In genomic region chr2:74552914-74553811, GRCh38 we compare ENCODE assay signal across 8 cellular contexts. TPM values are rescaled to one million over a fixed set of nuclear protein-coding genes. Genes with fewer than 3 reads are reported as not detected.
A peak's percentile ranks its signal among the peaks of the same experiment; 100 is the strongest.
DNase-seq lines count a peak whose midpoint lies in the region; ATAC-seq and TF ChIP-seq lines count a peak whose summit lies in the region.

No MANE protein-coding gene starts in this region.

- H3K27ac Mint-ChIP-seq in CD8-positive, alpha-beta T cell = peak overlapping the region; percentile 83

- no peaks in the 10 kb centered on the region for H3K9me3 Mint-ChIP-seq in CD8-positive, alpha-beta T cell

- H3K36me3 ChIP-seq in CD8-positive, alpha-beta T cell (ENCODE audit: insufficient read depth, low read length) = no peaks in the 10 kb centered on the region
- H3K36me3 ChIP-seq in adrenal gland (replicated peaks in 1 of 2) (no peaks in the 10 kb centered on the region), right lobe of liver (no peaks in the 10 kb centered on the region), uterus (no peaks in the 10 kb centered on the region)

- peak overlapping the region; percentile 100 for H3K4me3 ChIP-seq in CD8-positive, alpha-beta T cell (ENCODE audit: low read depth, low read length)
- peak overlapping the region; percentile 73 for H3K4me3 ChIP-seq in HFF-Myc (replicated peaks; ENCODE audit: low read depth, low read length)
- peak overlapping the region in 1 of 4 donors; percentile 96 for H3K4me3 ChIP-seq in adrenal gland
- peak overlapping the region; percentile 59 to 78 (median 68) for H3K4me3 ChIP-seq in right lobe of liver
- peak overlapping the region; percentile 59 to 81 for H3K4me3 ChIP-seq in uterus

- peaks cover 14% of the 10 kb centered on the region for H3K4me1 Mint-ChIP-seq in CD8-positive, alpha-beta T cell (ENCODE audit: low read depth)

- TF ChIP-seq POLR2A in adrenal gland (IDR thresholded peaks at IDR 0.05) = no peak
- no peak for TF ChIP-seq POLR2A in right lobe of liver (IDR thresholded peaks at IDR 0.05)
- no peak for TF ChIP-seq POLR2A in uterus (IDR thresholded peaks at IDR 0.05)

- no peaks in the 10 kb centered on the region for H3K9me3 ChIP-seq in CD8-positive, alpha-beta T cell (ENCODE audit: low read length)
- H3K9me3 ChIP-seq in adrenal gland (replicated peaks in 1 of 3) = no peaks in the 10 kb centered on the region
- H3K9me3 ChIP-seq in right lobe of liver = no peaks in the 10 kb centered on the region
- H3K9me3 ChIP-seq in uterus = no peaks in the 10 kb centered on the region

- no peak for DNase-seq in CD8-positive, alpha-beta T cell
- DNase-seq in HFF-Myc (ENCODE audit: extremely low read depth, low read depth) (no peak), adrenal gland (peak; percentile 48 to 76 (median 66)), right lobe of liver (no peak), uterus (peak in 1 of 2 donors; percentile 36), cerebellum (ENCODE audit: low spot score) (no peak), OCI-M1 (lab: John Stamatoyannopoulos, UW) (no peak)

- H3K4me3 Mint-ChIP-seq in CD8-positive, alpha-beta T cell = peak overlapping the region; percentile 82

- CTCF ChIA-PET in CD8-positive, alpha-beta T cell (lab: Charles Lee) = no interaction called here

- POLR2A ChIA-PET in CD8-positive, alpha-beta T cell (lab: Charles Lee) = interaction anchor here (0.6 kb wide), 1 partner anchor 101 kb away, joined by 4 read pairs; the partner anchor contains the start of gene SEMA4F

- H3K27ac ChIP-seq in CD8-positive, alpha-beta T cell (ENCODE audit: low read depth, low read length) = no peak overlapping the region
- H3K27ac ChIP-seq in adrenal gland = peak overlapping the region in 3 of 5 donors; percentile 16 to 89 (median 64)
- H3K27ac ChIP-seq in right lobe of liver = no peak overlapping the region
- H3K27ac ChIP-seq in uterus = peak overlapping the region; percentile 84 to 88

- peaks cover 23% of the 10 kb centered on the region for H3K27me3 Mint-ChIP-seq in CD8-positive, alpha-beta T cell (ENCODE audit: low read depth)

- ATAC-seq in CD8-positive, alpha-beta T cell = no peak
- ATAC-seq in right lobe of liver = no peak
- ATAC-seq in HG03025 (IDR thresholded peaks at IDR 0.05; ENCODE audit: low FRiP score, unreplicated experiment) = no peak

- peaks cover 8% of the 10 kb centered on the region for H3K36me3 Mint-ChIP-seq in CD8-positive, alpha-beta T cell

- intact Hi-C loops in CD8-positive, alpha-beta T cell (cut with DNase I, micrococcal nuclease) = loop anchor here in 1 of 2 experiments (10.0 kb wide), 2 partner anchors 102 to 402 kb away; partner anchors contain the start of genes POLE4 and SEMA4F
- intact Hi-C loops in adrenal gland (cut with DNase I) (no loop called here), right lobe of liver (cut with DNase I) (no loop called here), uterus (cut with DNase I; ENCODE audit: low total_unique reads) (no loop called here)

- no peak for TF ChIP-seq CTCF in CD8-positive, alpha-beta T cell (IDR thresholded peaks at IDR 0.05)
- TF ChIP-seq CTCF in HFF-Myc (IDR thresholded peaks at IDR 0.05; ENCODE audit: low read depth, low read length, missing control alignments) (no peak), adrenal gland (IDR thresholded peaks at IDR 0.05) (peak in 1 of 6 experiments; percentile 13), right lobe of liver (IDR thresholded peaks at IDR 0.05) (no peak), uterus (IDR thresholded peaks at IDR 0.05) (no peak)

- H3K4me1 ChIP-seq in CD8-positive, alpha-beta T cell (ENCODE audit: insufficient read depth, low read length) = peaks cover 23% of the 10 kb centered on the region
- H3K4me1 ChIP-seq in adrenal gland (replicated peaks in 1 of 2) (peaks cover 5 to 39% of the 10 kb centered on the region in 2 donors), right lobe of liver (peaks cover 0 to 9% (median 3%) of the 10 kb centered on the region in 4 donors), uterus (peaks cover 0 to 12% of the 10 kb centered on the region in 2 donors)

- WGBS in adrenal gland, 4 donors = 38 to 49% (median 45%) methylated on average over 22 to 27 of the region's 27 CpGs
- WGBS in right lobe of liver (ENCODE audit: insufficient coverage, low coverage, low lambda C conversion rate, missing lambda C conversion rate) = 41% methylated on average over 9 of the region's 27 CpGs

- peaks cover 9% of the 10 kb centered on the region for H3K27me3 ChIP-seq in CD8-positive, alpha-beta T cell (ENCODE audit: insufficient read depth, low read length)
- H3K27me3 ChIP-seq in adrenal gland (no peaks in the 10 kb centered on the region), right lobe of liver (no peaks in the 10 kb centered on the region), uterus (no peaks in the 10 kb centered on the region)

RNA-seq across cellular contexts. Expression of gene LOXL3, which starts 0.6 kb away (rescaled TPM):
- total RNA-seq in CD8-positive, alpha-beta T cell = not detected
- total RNA-seq in adrenal gland (10 to 100 TPM in 6 of 8 donors, 1 to 10 TPM in 2; 7.7 to 26.4 (median 12.5) TPM), right lobe of liver (1 to 10 TPM in 5 of 6 experiments, under 1 TPM in 1; 0.92 to 3.3 (median 1.8) TPM), uterus (10 to 100 TPM in 3 of 4 donors, 1 to 10 TPM in 1; 9.5 to 26.5 (median 17.5) TPM), cerebellum (7.0 TPM)
- 10 to 100 TPM in 2 of 3 donors, 1 to 10 TPM in 1; 3.6 to 13.6 (median 11.2) TPM for polyA plus RNA-seq in adrenal gland

RNA-seq across cellular contexts. Expression of gene DOK1, which starts 1.4 kb away (rescaled TPM):
- 1 to 10 TPM; 5.2 to 5.3 TPM for total RNA-seq in CD8-positive, alpha-beta T cell
- total RNA-seq in adrenal gland (10 to 100 TPM; 15.2 to 49.6 (median 23.3) TPM), right lobe of liver (1 to 10 TPM; 1.9 to 3.7 (median 3.2) TPM), uterus (10 to 100 TPM in 3 of 4 donors, under 1 TPM in 1; 0.29 to 85.0 (median 13.8) TPM), cerebellum (2.4 TPM)
- polyA plus RNA-seq in adrenal gland = 10 to 100 TPM in 1 of 3 donors, 1 to 10 TPM in 2; 4.0 to 11.3 (median 5.5) TPM

RNA-seq across cellular contexts. Expression of gene HTRA2, which starts 23.4 kb away (rescaled TPM):
- total RNA-seq in CD8-positive, alpha-beta T cell = 10 to 100 TPM; 15.7 TPM
- 10 to 100 TPM; 19.1 to 47.4 (median 36.7) TPM for total RNA-seq in adrenal gland
- polyA plus RNA-seq in adrenal gland = 10 to 100 TPM; 25.6 to 42.0 (median 29.0) TPM
- total RNA-seq in right lobe of liver = 10 to 100 TPM; 12.3 to 20.3 (median 15.2) TPM
- 10 to 100 TPM; 13.1 to 40.1 (median 33.9) TPM for total RNA-seq in uterus
- 26.2 TPM for total RNA-seq in cerebellum

RNA-seq across cellular contexts. Expression of gene AUP1, which starts 23.7 kb away (rescaled TPM):
- 100 to 1,000 TPM; 201 to 202 TPM for total RNA-seq in CD8-positive, alpha-beta T cell
- 100 to 1,000 TPM in 5 of 8 donors, 10 to 100 TPM in 3; 88.5 to 122 (median 105) TPM for total RNA-seq in adrenal gland
- polyA plus RNA-seq in adrenal gland = 100 to 1,000 TPM; 118 to 527 (median 329) TPM
- total RNA-seq in right lobe of liver = 100 to 1,000 TPM in 1 of 6 experiments, 10 to 100 TPM in 5; 64.6 to 109 (median 80.4) TPM
- 10 to 100 TPM; 62.8 to 87.0 (median 70.7) TPM for total RNA-seq in uterus
- total RNA-seq in cerebellum = 35.0 TPM

RNA-seq across cellular contexts. Expression of gene DQX1, which starts 27.1 kb away (rescaled TPM):
- under 1 TPM in 1 of 2 experiments, not detected in 1; 0.17 TPM for total RNA-seq in CD8-positive, alpha-beta T cell
- under 1 TPM in 1 of 8 donors, not detected in 7; 0.31 TPM for total RNA-seq in adrenal gland
- under 1 TPM in 2 of 3 donors, not detected in 1; 0.17 to 0.32 TPM for polyA plus RNA-seq in adrenal gland
- total RNA-seq in right lobe of liver = not detected
- not detected for total RNA-seq in uterus
- total RNA-seq in cerebellum = 0.45 TPM

Comparison
In these comparisons a context has a peak if more than half of its experiments do, and no peak if none do; other contexts are left out.
1. DNase-seq: peak in adrenal gland (7 of 7); none in CD8-positive, alpha-beta T cell (0 of 7), HFF-Myc (single experiment), right lobe of liver (0 of 3), cerebellum (single experiment) and OCI-M1 (single experiment).
2. H3K27ac ChIP-seq: peak in adrenal gland (3 of 5) and uterus (2 of 2); none in CD8-positive, alpha-beta T cell (single experiment) and right lobe of liver (0 of 3).